ENCODE assay signal across 18 cellular contexts in genomic region chr3:174784206-174784934, GRCh38.
DNase-seq lines count a peak whose midpoint lies in the region; ATAC-seq and TF ChIP-seq lines count a peak whose summit lies in the region.
"Had no signal": no experiment of that assay in that cellular context is flagged by ENCODE, and none has a peak within 500 bp of the region (broad histone marks: within the 10 kb centered on the region; RNA-seq: fewer than 3 reads in every experiment).

No MANE protein-coding gene starts in this region.

- intact Hi-C loops in activated CD4-positive, alpha-beta T cell treated with anti-CD3 and anti-CD28 coated beads for 36 hours (cut with DNase I, micrococcal nuclease): no loop called here

- ATAC-seq in HG02678 (IDR thresholded peaks at IDR 0.05; ENCODE audit: unreplicated experiment) (no peak), GM19023 (IDR thresholded peaks at IDR 0.05; ENCODE audit: unreplicated experiment) (no peak)
- ATAC-seq in activated CD4-positive, alpha-beta T cell treated with anti-CD3 and anti-CD28 coated beads for 36 hours: no peak
- ATAC-seq: HepG2 had no signal

- in situ Hi-C loops in astrocyte of the spinal cord (cut with HindIII; ENCODE audit: low sequenced_read_pairs): no loop called here

- POLR2A ChIA-PET in activated CD4-positive, alpha-beta T cell treated with anti-CD3 and anti-CD28 coated beads for 36 hours (lab: Charles Lee): no interaction called here

- TF ChIP-seq CTCF in astrocyte of the spinal cord (IDR thresholded peaks at IDR 0.05; ENCODE audit: low read depth, low read length) (no peak), fibroblast of pulmonary artery (IDR thresholded peaks at IDR 0.05; ENCODE audit: low read length, missing control alignments) (no peak)

- no peaks in the 10 kb centered on the region for H3K27me3 Mint-ChIP-seq in activated CD4-positive, alpha-beta T cell treated with anti-CD3 and anti-CD28 coated beads for 36 hours

- H3K4me3 Mint-ChIP-seq in activated CD4-positive, alpha-beta T cell treated with anti-CD3 and anti-CD28 coated beads for 36 hours: no peak overlapping the region
- H3K4me3 Mint-ChIP-seq: CD14-positive monocyte had no signal

- H3K4me1 Mint-ChIP-seq in activated CD4-positive, alpha-beta T cell treated with anti-CD3 and anti-CD28 coated beads for 36 hours: no peaks in the 10 kb centered on the region
- H3K4me1 Mint-ChIP-seq: CD14-positive monocyte had no signal

- H3K4me3 ChIP-seq in astrocyte of the spinal cord (ENCODE audit: low read depth, low read length): no peak overlapping the region
- no peak overlapping the region for H3K4me3 ChIP-seq in fibroblast of pulmonary artery (replicated peaks; ENCODE audit: low read depth, low read length)
- H3K4me3 ChIP-seq: SK-N-MC had no signal

- DNase-seq in DMS53 treated with DMSO at 0.1 percent for 48 hours (lab: John Stamatoyannopoulos, UW; ENCODE audit: unreplicated experiment) (peak; percentile 70), HS-5 (ENCODE audit: low read depth) (peak; percentile 41), astrocyte of the spinal cord (ENCODE audit: low read depth, low spot score) (peak; percentile 53), fibroblast of pulmonary artery (ENCODE audit: low read depth) (peak; percentile 11), HUDEP-2 (lab: John Stamatoyannopoulos, UW; ENCODE audit: unreplicated experiment in 76 of 76) (no peak)
- no peak for DNase-seq in activated CD4-positive, alpha-beta T cell treated with anti-CD3 and anti-CD28 coated beads for 36 hours
- DNase-seq: 8988T, DMS 273 treated with DMSO at 0.1 percent for 48 hours, KG1, NCI-H1105 treated with DMSO at 0.1 percent for 48 hours, NCI-H1694 treated with DMSO at 0.1 percent for 48 hours, NCI-H748 treated with DMSO at 0.1 percent for 48 hours, SHP77 had no signal

- H3K9me3 Mint-ChIP-seq in activated CD4-positive, alpha-beta T cell treated with anti-CD3 and anti-CD28 coated beads for 36 hours (ENCODE audit: low read depth): peaks cover 1% of the 10 kb centered on the region

- CTCF ChIA-PET in activated CD4-positive, alpha-beta T cell treated with anti-CD3 and anti-CD28 coated beads for 36 hours (lab: Charles Lee): no interaction called here

- no peak overlapping the region for H3K27ac Mint-ChIP-seq in activated CD4-positive, alpha-beta T cell treated with anti-CD3 and anti-CD28 coated beads for 36 hours
- H3K27ac Mint-ChIP-seq: CD14-positive monocyte had no signal

- no peaks in the 10 kb centered on the region for H3K36me3 Mint-ChIP-seq in activated CD4-positive, alpha-beta T cell treated with anti-CD3 and anti-CD28 coated beads for 36 hours (ENCODE audit: low read depth)
- H3K36me3 Mint-ChIP-seq: CD14-positive monocyte had no signal

Comparison
In these comparisons a context has a peak if more than half of its experiments do, and no peak if none do; other contexts are left out.
1. DNase-seq: peak in DMS53 treated with DMSO at 0.1 percent for 48 hours (single experiment), HS-5 (single experiment), astrocyte of the spinal cord (single experiment) and fibroblast of pulmonary artery (single experiment); none in HUDEP-2 (0 of 76) and activated CD4-positive, alpha-beta T cell treated with anti-CD3 and anti-CD28 coated beads for 36 hours (single experiment).